Comparison of ENCODE assay signal across 8 cellular contexts in the genomic region with DNA sequence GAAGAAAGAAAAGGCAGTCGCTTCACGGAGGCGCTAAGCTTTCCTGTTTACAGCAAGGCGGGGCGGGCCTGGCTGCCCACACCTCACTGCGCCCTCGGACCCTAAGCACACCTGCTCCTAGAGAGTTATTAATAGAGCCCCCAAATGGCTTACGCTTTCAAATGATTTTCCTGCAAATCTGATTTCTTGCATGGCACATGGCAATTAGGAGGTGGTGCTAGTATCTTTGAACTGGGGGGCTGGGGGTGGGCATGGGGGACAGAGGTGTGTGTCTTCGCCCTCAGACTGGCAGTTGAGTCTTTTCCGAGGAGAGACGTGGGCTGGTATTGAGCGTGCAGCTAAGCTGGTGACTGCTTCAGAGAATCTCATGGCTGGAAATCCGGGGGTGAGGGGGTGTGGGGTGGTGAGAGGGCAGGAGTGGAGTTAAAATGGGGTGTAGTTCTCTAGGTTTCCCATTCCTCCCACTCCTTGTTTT. TPM values are rescaled to one million over a fixed set of nuclear protein-coding genes. Genes with fewer than 3 reads are reported as not detected.
DNase-seq lines count a peak whose midpoint lies in the region; ATAC-seq, FAIRE-seq and TF ChIP-seq lines count a peak whose summit lies in the region.

No MANE protein-coding gene starts in this region.

- intact Hi-C loops in kidney (cut with DNase I): no loop called here

- peak in 1 of 2 donors; percentile 16 for ATAC-seq in activated naive CD4-positive, alpha-beta T cell treated with anti-CD3 and anti-CD28 coated beads, Interleukin-2, amount 50 U/mL, for 72 hours
- ATAC-seq in HG03280 (IDR thresholded peaks at IDR 0.05; ENCODE audit: unreplicated experiment): no peak

- peak overlapping the region; percentile 41 to 42 for H3K9ac ChIP-seq in kidney (ENCODE audit: low read length in 2 of 2)

- H3K4me3 ChIP-seq in GM08714 (ENCODE audit: low read length) (peak overlapping the region; percentile 95), kidney (ENCODE audit: low read length in 2 of 2) (peak overlapping the region; percentile 24 to 49)

- no peaks in the 10 kb centered on the region for H3K36me3 ChIP-seq in kidney (ENCODE audit: control insufficient read depth in 1 of 2, insufficient read depth in 2 of 2, low read length in 2 of 2)

- H3K9me3 Mint-ChIP-seq in activated naive CD4-positive, alpha-beta T cell treated with anti-CD3 and anti-CD28 coated beads, Interleukin-2, amount 50 U/mL, for 72 hours: peaks cover under 1 to 2% of the 10 kb centered on the region in 2 donors

- peak overlapping the region in 1 of 2 donors; percentile 33 for H3K27ac ChIP-seq in kidney (ENCODE audit: low read depth in 2 of 2, low read length in 2 of 2)

- no peak for FAIRE-seq in kidney (lab: Jason Lieb, UNC)

- peak; percentile 72 for DNase-seq in NCI-H748 (lab: John Stamatoyannopoulos, UW; ENCODE audit: unreplicated experiment)
- DNase-seq in activated naive CD4-positive, alpha-beta T cell treated with anti-CD3 and anti-CD28 coated beads, Interleukin-2, amount 50 U/mL, for 72 hours (ENCODE audit: low spot score in 2 of 2): peak in 1 of 2 donors; percentile 53
- no peak for DNase-seq in kidney
- peak; percentile 47 for DNase-seq in stimulated activated CD8-positive, alpha-beta memory T cell treated with anti-CD3 and anti-CD28 coated beads, Interleukin-4, amount 100 ng/mL, for 24 hours (ENCODE audit: low read depth)
- DNase-seq in foreskin melanocyte: no peak
- DNase-seq in HuH-7.5 (ENCODE audit: low spot score): no peak

- peaks cover 63 to 78% of the 10 kb centered on the region in 2 donors for H3K36me3 Mint-ChIP-seq in activated naive CD4-positive, alpha-beta T cell treated with anti-CD3 and anti-CD28 coated beads, Interleukin-2, amount 50 U/mL, for 72 hours

- peak overlapping the region; percentile 99 for H3K27ac Mint-ChIP-seq in activated naive CD4-positive, alpha-beta T cell treated with anti-CD3 and anti-CD28 coated beads, Interleukin-2, amount 50 U/mL, for 72 hours

- peaks cover 0 to 13% of the 10 kb centered on the region in 2 donors for H3K4me1 ChIP-seq in kidney (ENCODE audit: control insufficient read depth in 1 of 2, insufficient read depth in 1 of 2, low read depth in 1 of 2, low read length in 2 of 2)

- no peaks in the 10 kb centered on the region for H3K9me3 ChIP-seq in kidney (ENCODE audit: control insufficient read depth in 1 of 2, low read length in 2 of 2)

- no peak for TF ChIP-seq CTCF in kidney (IDR thresholded peaks at IDR 0.05; ENCODE audit: borderline replicate concordance, extremely low read depth, insufficient read depth)

RNA-seq across cellular contexts. Expression of a gene that starts 1.3 kb away (rescaled TPM):
- 100 to 1,000 TPM; 125 to 221 TPM for total RNA-seq in activated naive CD4-positive, alpha-beta T cell treated with anti-CD3 and anti-CD28 coated beads, Interleukin-2, amount 50 U/mL, for 72 hours
- 51.6 TPM for total RNA-seq in kidney
- 14.2 TPM for polyA plus RNA-seq in kidney (ENCODE audit: insufficient read depth, low read depth, low replicate concordance)

Comparison
In these comparisons a context has a peak if more than half of its experiments do, and no peak if none do; other contexts are left out.
1. DNase-seq: peak in NCI-H748 (single experiment) and stimulated activated CD8-positive, alpha-beta memory T cell treated with anti-CD3 and anti-CD28 coated beads, Interleukin-4, amount 100 ng/mL, for 24 hours (single experiment); none in kidney (single experiment), foreskin melanocyte (single experiment) and HuH-7.5 (single experiment).